Comparison of ENCODE assay signal across 29 cellular contexts in the genomic region with DNA sequence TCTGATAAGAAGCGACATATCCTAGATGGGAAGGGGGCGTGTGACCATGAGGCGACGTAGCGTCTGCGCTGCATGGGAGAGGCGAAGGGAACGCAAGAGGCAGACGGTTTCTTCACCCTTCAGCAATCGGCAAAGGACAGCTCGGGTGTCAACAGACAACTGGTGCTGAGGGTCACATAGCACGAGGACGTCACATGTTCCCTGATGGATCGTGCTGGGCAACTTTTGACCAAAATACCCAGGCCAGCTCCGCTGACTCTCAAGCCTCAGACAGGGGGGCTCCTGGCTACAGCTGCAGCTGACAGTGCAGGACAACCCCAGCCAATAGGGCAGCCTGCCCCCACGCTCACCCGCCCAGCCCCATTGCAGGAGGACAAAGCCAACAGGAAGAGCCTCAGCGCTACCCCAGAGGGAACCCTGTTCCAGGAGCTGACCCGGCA.
"Had no signal": no experiment of that assay in that cellular context is flagged by ENCODE, and none has a peak within 500 bp of the region (broad histone marks: within the 10 kb centered on the region; RNA-seq: fewer than 3 reads in every experiment).

No MANE protein-coding gene starts in this region.

- H3K4me1 ChIP-seq: ascending aorta, gastrocnemius medialis, right lobe of liver had no signal

- H3K9me3 ChIP-seq: ascending aorta, colonic mucosa, esophagus squamous epithelium, gastrocnemius medialis, ovary, right lobe of liver, testis had no signal

- H3K36me3 Mint-ChIP-seq: activated naive CD4-positive, alpha-beta T cell treated with anti-CD3 and anti-CD28 coated beads, Interleukin-2, amount 50 U/mL, for 72 hours; memory B cell; naive B cell; stimulated activated naive B cell treated with anti-CD40 and anti-IgM and Interleukin-4, amounts not matched to agents 10 μg/mL and 1 μg/mL and 100 μg/mL, for 72 hours; type B pancreatic cell had no signal

- H3K27ac ChIP-seq: ascending aorta, colonic mucosa, dorsolateral prefrontal cortex, esophagus squamous epithelium, gastrocnemius medialis, ovary, right lobe of liver, testis had no signal

- H3K4me1 Mint-ChIP-seq: activated B cell treated with CpG ODN at 0.5 μM for 24 hours; activated CD4-positive, alpha-beta T cell treated with anti-CD3 and anti-CD28 coated beads for 36 hours; activated T-helper 17 cell treated with anti-CD3 and anti-CD28 coated beads, Interleukin-2, amount 50 U/mL, for 72 hours; central memory CD8-positive, alpha-beta T cell; memory B cell; naive B cell; stimulated activated naive B cell treated with anti-CD40 and anti-IgM and Interleukin-4, amounts not matched to agents 10 μg/mL and 1 μg/mL and 100 μg/mL, for 72 hours had no signal

- H3K27ac Mint-ChIP-seq: activated B cell treated with CpG ODN at 0.5 μM for 24 hours; activated CD4-positive, alpha-beta T cell treated with anti-CD3 and anti-CD28 coated beads for 36 hours; activated naive CD4-positive, alpha-beta T cell treated with anti-CD3 and anti-CD28 coated beads, Interleukin-2, amount 50 U/mL, for 72 hours; activated T-cell treated with anti-CD3 and anti-CD28 coated beads, Interleukin-2, amount 50 U/mL, for 24 hours; activated T-helper 17 cell treated with anti-CD3 and anti-CD28 coated beads, Interleukin-2, amount 50 U/mL, for 72 hours; effector memory CD8-positive, alpha-beta T cell; memory B cell; naive B cell; stimulated activated naive B cell treated with anti-CD40 and anti-IgM and Interleukin-4, amounts not matched to agents 10 μg/mL and 1 μg/mL and 100 μg/mL, for 72 hours; type B pancreatic cell had no signal

- H3K4me3 ChIP-seq: ascending aorta, colonic mucosa, dorsolateral prefrontal cortex, esophagus squamous epithelium, gastrocnemius medialis, ovary, right lobe of liver, testis had no signal

- H3K27me3 ChIP-seq: ascending aorta, colonic mucosa, ovary, right lobe of liver, testis had no signal

- DNase-seq: activated B cell treated with CpG ODN at 0.5 μM for 24 hours; activated CD4-positive, alpha-beta T cell treated with anti-CD3 and anti-CD28 coated beads for 36 hours; activated CD4-positive, alpha-beta T cell treated with anti-CD3 and anti-CD28 coated beads, Interleukin-2, amount 50 U/mL, for 4 hours; activated CD8-positive, alpha-beta memory T cell treated with anti-CD3 and anti-CD28 coated beads for 24 hours; activated CD8-positive, alpha-beta memory T cell treated with anti-CD3 and anti-CD28 coated beads, Interleukin-2, amount 50 U/mL, for 4 hours; activated T-cell treated with anti-CD3 and anti-CD28 coated beads, Interleukin-2, amount 50 U/mL, for 24 hours; colonic mucosa; effector memory CD8-positive, alpha-beta T cell; esophagus squamous epithelium; gastrocnemius medialis; hippocampal formation; left ventricle myocardium superior; naive B cell; small intestine; stimulated activated CD4-positive, alpha-beta T cell treated with anti-CD3 and anti-CD28 coated beads, Interleukin-15, amount 100 ng/mL, for 24 hours; stimulated activated CD4-positive, alpha-beta T cell treated with anti-CD3 and anti-CD28 coated beads, Interleukin-2, amount 100 ng/mL, for 48 hours; stimulated activated CD8-positive, alpha-beta memory T cell treated with anti-CD3 and anti-CD28 coated beads, Interleukin-4, amount 100 ng/mL, for 48 hours; stimulated activated naive B cell treated with anti-CD40 and anti-IgM and Interleukin-4, amounts not matched to agents 10 μg/mL and 1 μg/mL and 100 μg/mL, for 72 hours; T-helper 1 cell; testis had no signal

- H3K4me3 Mint-ChIP-seq: activated B cell treated with CpG ODN at 0.5 μM for 24 hours; activated CD4-positive, alpha-beta T cell treated with anti-CD3 and anti-CD28 coated beads for 36 hours; activated T-cell treated with anti-CD3 and anti-CD28 coated beads, Interleukin-2, amount 50 U/mL, for 24 hours; activated T-helper 17 cell treated with anti-CD3 and anti-CD28 coated beads, Interleukin-2, amount 50 U/mL, for 72 hours; central memory CD8-positive, alpha-beta T cell; effector memory CD8-positive, alpha-beta T cell; memory B cell; naive B cell; stimulated activated naive B cell treated with anti-CD40 and anti-IgM and Interleukin-4, amounts not matched to agents 10 μg/mL and 1 μg/mL and 100 μg/mL, for 72 hours; type B pancreatic cell had no signal

- H3K9me3 Mint-ChIP-seq: activated B cell treated with CpG ODN at 0.5 μM for 24 hours; activated naive CD4-positive, alpha-beta T cell treated with anti-CD3 and anti-CD28 coated beads, Interleukin-2, amount 50 U/mL, for 72 hours; activated T-cell treated with anti-CD3 and anti-CD28 coated beads, Interleukin-2, amount 50 U/mL, for 24 hours; activated T-helper 17 cell treated with anti-CD3 and anti-CD28 coated beads, Interleukin-2, amount 50 U/mL, for 72 hours; central memory CD8-positive, alpha-beta T cell; effector memory CD8-positive, alpha-beta T cell; memory B cell; naive B cell; stimulated activated naive B cell treated with anti-CD40 and anti-IgM and Interleukin-4, amounts not matched to agents 10 μg/mL and 1 μg/mL and 100 μg/mL, for 72 hours; type B pancreatic cell had no signal

- ATAC-seq: activated CD4-positive, alpha-beta T cell treated with anti-CD3 and anti-CD28 coated beads for 36 hours; activated naive CD4-positive, alpha-beta T cell treated with anti-CD3 and anti-CD28 coated beads, Interleukin-2, amount 50 U/mL, for 72 hours; activated T-helper 17 cell treated with anti-CD3 and anti-CD28 coated beads, Interleukin-2, amount 50 U/mL, for 72 hours; effector memory CD8-positive, alpha-beta T cell; gastrocnemius medialis; left ventricle myocardium superior; right lobe of liver; stimulated activated naive B cell treated with anti-CD40 and anti-IgM and Interleukin-4, amounts not matched to agents 10 μg/mL and 1 μg/mL and 100 μg/mL, for 72 hours had no signal

- H3K36me3 ChIP-seq: ascending aorta, colonic mucosa, esophagus squamous epithelium, gastrocnemius medialis, ovary, right lobe of liver had no signal
